26 cellular contexts compared by ENCODE assay signal in genomic region chr20:17010181-17010580, GRCh38.
"Had no signal": no experiment of that assay in that cellular context is flagged by ENCODE, and none has a peak within 500 bp of the region (broad histone marks: within the 10 kb centered on the region; RNA-seq: fewer than 3 reads in every experiment).

No MANE protein-coding gene starts in this region.

- ATAC-seq: effector memory CD8-positive, alpha-beta T cell; esophagus mucosa; gastrocnemius medialis; heart right ventricle; left cardiac atrium; left lung; left ventricle myocardium superior; lower lobe of right lung; mucosa of descending colon had no signal

- H3K9me3 ChIP-seq: colonic mucosa, esophagus squamous epithelium, gastrocnemius medialis, heart right ventricle, left lung, lower lobe of right lung, mucosa of descending colon had no signal

- H3K27me3 ChIP-seq: colonic mucosa, esophagus squamous epithelium, gastrocnemius medialis, heart right ventricle, left lung had no signal

- DNase-seq: colonic mucosa; cortex of kidney; effector CD8-positive, alpha-beta T cell; effector memory CD8-positive, alpha-beta T cell; endodermal cell; erythroblast; esophagus squamous epithelium; foreskin fibroblast; foreskin melanocyte; gastrocnemius medialis; glutamatergic neuron; head of caudate nucleus; heart right ventricle; hippocampal formation; left cardiac atrium; left lung; left ventricle myocardium superior; lower lobe of right lung; mesenchymal stem cell; mucosa of descending colon; naive B cell had no signal

- H3K36me3 ChIP-seq: colonic mucosa, esophagus squamous epithelium, gastrocnemius medialis, heart right ventricle, left lung, lower lobe of right lung had no signal

- H3K27ac ChIP-seq: colonic mucosa, epithelial cell of prostate, esophagus squamous epithelium, gastrocnemius medialis, heart right ventricle, left lung, lower lobe of right lung had no signal

- H3K4me3 ChIP-seq: colonic mucosa, esophagus squamous epithelium, gastrocnemius medialis, heart right ventricle, left lung, lower lobe of right lung, mucosa of descending colon had no signal

- H3K4me1 ChIP-seq: colonic mucosa, esophagus squamous epithelium, gastrocnemius medialis, heart right ventricle, left lung, lower lobe of right lung had no signal

- FAIRE-seq: endometrium, islet of Langerhans, keratinocyte had no signal
